Comparison of ENCODE assay signal across 8 cellular contexts in genomic region chr3:49028673-49029562, GRCh38. TPM values are rescaled to one million over a fixed set of nuclear protein-coding genes. Genes with fewer than 3 reads are reported as not detected.
DNase-seq lines count a peak whose midpoint lies in the region; ATAC-seq and TF ChIP-seq lines count a peak whose summit lies in the region.

TSS of gene IMPDH2 (minus strand) at chr3:49029398. CDS start at chr3:49029350, 48 bp downstream.

- peak; percentile 85 for ATAC-seq in HG02571 (IDR thresholded peaks at IDR 0.05; ENCODE audit: unreplicated experiment)
- ATAC-seq in activated naive CD4-positive, alpha-beta T cell treated with anti-CD3 and anti-CD28 coated beads, Interleukin-2, amount 50 U/mL, for 72 hours, result peak; percentile 88 to 94
- peak; percentile 70 for ATAC-seq in thoracic aorta (ENCODE audit: insufficient number of reproducible peaks, low FRiP score, low read depth)

- H3K4me1 Mint-ChIP-seq in glutamatergic neuron (ENCODE audit: low read depth, unreplicated experiment), result peaks cover 8% of the 10 kb centered on the region
- peaks cover 20% of the 10 kb centered on the region for H3K4me1 Mint-ChIP-seq in osteocyte (ENCODE audit: unreplicated experiment)

- no peak for TF ChIP-seq CTCF in glutamatergic neuron (IDR thresholded peaks at IDR 0.05; ENCODE audit: partially characterized antibody, unreplicated experiment)
- no peak for TF ChIP-seq CTCF in osteocyte (IDR thresholded peaks at IDR 0.05)
- no peak for TF ChIP-seq CTCF in thoracic aorta (IDR thresholded peaks at IDR 0.05)

- DNase-seq in NCI-H1092 (lab: John Stamatoyannopoulos, UW), result peak; percentile 90
- peak; percentile 87 for DNase-seq in SKM-1 (lab: John Stamatoyannopoulos, UW; ENCODE audit: unreplicated experiment)
- DNase-seq in activated naive CD4-positive, alpha-beta T cell treated with anti-CD3 and anti-CD28 coated beads, Interleukin-2, amount 50 U/mL, for 72 hours (ENCODE audit: low spot score in 2 of 2), result peak; percentile 94 to 96
- DNase-seq in glutamatergic neuron, result peak; percentile 94
- DNase-seq in osteocyte (ENCODE audit: extremely low spot score, unreplicated experiment), result peak; percentile 97
- DNase-seq in thoracic aorta (ENCODE audit: low spot score), result peak; percentile 62

- peaks cover 38% of the 10 kb centered on the region for H3K36me3 ChIP-seq in thoracic aorta

- peaks cover 0 to 14% of the 10 kb centered on the region in 2 donors for H3K4me1 ChIP-seq in thoracic aorta (ENCODE audit: control insufficient read depth in 1 of 2, low read depth in 2 of 2)

- H3K27me3 Mint-ChIP-seq in glutamatergic neuron (ENCODE audit: unreplicated experiment) (peaks cover 15% of the 10 kb centered on the region), osteocyte (ENCODE audit: unreplicated experiment) (no peaks in the 10 kb centered on the region)

- H3K4me3 Mint-ChIP-seq in glutamatergic neuron (ENCODE audit: unreplicated experiment), result peak within 1 kb of the TSS; percentile 95
- peak within 1 kb of the TSS; percentile 92 for H3K4me3 Mint-ChIP-seq in osteocyte (ENCODE audit: unreplicated experiment)

- peak within 1 kb of the TSS; percentile 92 to 99 for H3K27ac Mint-ChIP-seq in activated naive CD4-positive, alpha-beta T cell treated with anti-CD3 and anti-CD28 coated beads, Interleukin-2, amount 50 U/mL, for 72 hours
- H3K27ac Mint-ChIP-seq in glutamatergic neuron (ENCODE audit: unreplicated experiment) (peak within 1 kb of the TSS; percentile 88), osteocyte (ENCODE audit: unreplicated experiment) (peak within 1 kb of the TSS; percentile 95)

- H3K9me3 ChIP-seq in thoracic aorta, result no peaks in the 10 kb centered on the region

- H3K4me3 ChIP-seq in GM08714 (ENCODE audit: low read length) (peak within 1 kb of the TSS; percentile 77), thoracic aorta (peak within 1 kb of the TSS; percentile 82)

- peak within 1 kb of the TSS; percentile 87 to 91 for H3K27ac ChIP-seq in thoracic aorta

- H3K9me3 Mint-ChIP-seq in activated naive CD4-positive, alpha-beta T cell treated with anti-CD3 and anti-CD28 coated beads, Interleukin-2, amount 50 U/mL, for 72 hours, result no peaks in the 10 kb centered on the region
- H3K9me3 Mint-ChIP-seq in glutamatergic neuron (ENCODE audit: unreplicated experiment), result peaks cover 11% of the 10 kb centered on the region
- no peaks in the 10 kb centered on the region for H3K9me3 Mint-ChIP-seq in osteocyte (ENCODE audit: unreplicated experiment)

- H3K27me3 ChIP-seq in thoracic aorta (replicated peaks; ENCODE audit: insufficient read depth), result no peaks in the 10 kb centered on the region

- peaks cover 52 to 60% of the 10 kb centered on the region in 2 donors for H3K36me3 Mint-ChIP-seq in activated naive CD4-positive, alpha-beta T cell treated with anti-CD3 and anti-CD28 coated beads, Interleukin-2, amount 50 U/mL, for 72 hours
- H3K36me3 Mint-ChIP-seq in glutamatergic neuron (ENCODE audit: unreplicated experiment) (peaks cover 5% of the 10 kb centered on the region), osteocyte (ENCODE audit: unreplicated experiment) (peaks cover 28% of the 10 kb centered on the region)

RNA-seq across cellular contexts. Expression of gene IMPDH2, which starts in this region (rescaled TPM):
- total RNA-seq in activated naive CD4-positive, alpha-beta T cell treated with anti-CD3 and anti-CD28 coated beads, Interleukin-2, amount 50 U/mL, for 72 hours, result 100 to 1,000 TPM; 538 to 637 TPM
- total RNA-seq in glutamatergic neuron (ENCODE audit: unreplicated experiment) (100 TPM), osteocyte (202 and 203 TPM in 2 replicates), thoracic aorta (10 to 100 TPM; 56.0 to 96.2 TPM)

Comparison
In these comparisons a context has a peak if more than half of its experiments do, and no peak if none do; other contexts are left out.
1. Peak in every context shown above with its lines: DNase-seq, ATAC-seq, H3K4me3 ChIP-seq and H3K27ac ChIP-seq.